Comparison of ENCODE assay signal across 15 cellular contexts in the genomic region with DNA sequence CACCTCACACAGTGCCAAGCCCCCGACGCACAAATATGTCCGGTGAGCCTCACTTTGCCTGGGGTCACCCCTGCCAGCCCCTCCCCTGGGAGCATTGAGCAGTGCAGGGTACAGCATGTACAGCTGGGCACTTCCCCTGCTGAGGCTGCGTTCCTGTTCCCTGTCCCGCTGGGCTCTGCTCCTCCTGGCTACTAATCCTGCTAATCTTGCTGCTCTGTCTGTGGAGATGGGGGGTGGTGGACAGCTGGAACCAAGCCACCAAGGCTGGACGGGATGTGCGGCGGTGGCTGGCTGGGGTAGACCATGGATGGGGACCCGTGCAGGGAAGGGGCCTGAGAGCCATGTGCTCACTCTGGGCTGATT. TPM values are rescaled to one million over a fixed set of nuclear protein-coding genes. Genes with fewer than 3 reads are reported as not detected.
DNase-seq lines count a peak whose midpoint lies in the region; ATAC-seq, FAIRE-seq and TF ChIP-seq lines count a peak whose summit lies in the region.
"Had no signal": no experiment of that assay in that cellular context is flagged by ENCODE, and none has a peak within 500 bp of the region (broad histone marks: within the 10 kb centered on the region; RNA-seq: fewer than 3 reads in every experiment).

No MANE protein-coding gene starts in this region.

- peaks cover 46% of the 10 kb centered on the region for H3K36me3 Mint-ChIP-seq in CD8-positive, alpha-beta T cell
- peaks cover 11% of the 10 kb centered on the region for H3K36me3 Mint-ChIP-seq in astrocyte (ENCODE audit: low read depth, unreplicated experiment)
- peaks cover 15% of the 10 kb centered on the region for H3K36me3 Mint-ChIP-seq in T-helper 2 cell treated with Interferon-gamma antibody and Interleukin-4, amounts not matched to agents 5 μg/mL and 100 μg/mL, for 36 hours (ENCODE audit: low read depth)

- no peaks in the 10 kb centered on the region for H3K9me3 Mint-ChIP-seq in CD8-positive, alpha-beta T cell
- H3K9me3 Mint-ChIP-seq in astrocyte (ENCODE audit: unreplicated experiment) = no peaks in the 10 kb centered on the region
- H3K9me3 Mint-ChIP-seq in T-helper 2 cell treated with Interferon-gamma antibody and Interleukin-4, amounts not matched to agents 5 μg/mL and 100 μg/mL, for 36 hours = no peaks in the 10 kb centered on the region
- H3K9me3 Mint-ChIP-seq: activated T-cell treated with anti-CD3 and anti-CD28 coated beads, Interleukin-2, amount 50 U/mL, for 72 hours had no signal

- H4K20me1 ChIP-seq in astrocyte (ENCODE audit: insufficient read depth, low read length) = peaks cover 32% of the 10 kb centered on the region

- FAIRE-seq in astrocyte (lab: Jason Lieb, UNC) = no peak
- FAIRE-seq: GM12892, pancreas had no signal

- no peak overlapping the region for H2AFZ ChIP-seq in astrocyte (ENCODE audit: low read depth, low read length)

- CTCF ChIA-PET in CD8-positive, alpha-beta T cell (lab: Charles Lee) = interaction anchor here (1.7 kb wide), 1 partner anchor 7 kb away, joined by 8 read pairs; the partner anchor contains the start of gene PNMT

- no peak for ATAC-seq in CD8-positive, alpha-beta T cell
- no peak for ATAC-seq in HG02588 (IDR thresholded peaks at IDR 0.05; ENCODE audit: unreplicated experiment)
- ATAC-seq: activated CD4-positive, alpha-beta T cell treated with anti-CD3 and anti-CD28 coated beads for 36 hours; activated T-cell treated with anti-CD3 and anti-CD28 coated beads, Interleukin-2, amount 50 U/mL, for 72 hours; left lung; pancreas; SK-N-SH treated with all-trans-retinoic acid at 6 μM for 48 hours had no signal

- no peak for DNase-seq in CD8-positive, alpha-beta T cell
- DNase-seq in astrocyte (ENCODE audit: low read depth) (no peak), MV-4-11 (lab: John Stamatoyannopoulos, UW) (no peak)
- no peak for DNase-seq in T-helper 2 cell treated with Interferon-gamma antibody and Interleukin-4, amounts not matched to agents 5 μg/mL and 100 μg/mL, for 36 hours (ENCODE audit: low spot score)
- DNase-seq: activated CD4-positive, alpha-beta T cell treated with anti-CD3 and anti-CD28 coated beads for 36 hours; activated T-cell treated with anti-CD3 and anti-CD28 coated beads, Interleukin-2, amount 50 U/mL, for 72 hours; DND-41; left lung had no signal

- H3K27ac Mint-ChIP-seq in CD8-positive, alpha-beta T cell = peak overlapping the region; percentile 92
- peak overlapping the region; percentile 53 for H3K27ac Mint-ChIP-seq in astrocyte (ENCODE audit: unreplicated experiment)
- no peak overlapping the region for H3K27ac Mint-ChIP-seq in T-helper 2 cell treated with Interferon-gamma antibody and Interleukin-4, amounts not matched to agents 5 μg/mL and 100 μg/mL, for 36 hours
- H3K27ac Mint-ChIP-seq: activated CD4-positive, alpha-beta T cell treated with anti-CD3 and anti-CD28 coated beads for 36 hours; activated T-cell treated with anti-CD3 and anti-CD28 coated beads, Interleukin-2, amount 50 U/mL, for 72 hours had no signal

- no peak overlapping the region for H3K4me2 ChIP-seq in astrocyte (ENCODE audit: low read length)

- H3K9me3 ChIP-seq in CD8-positive, alpha-beta T cell (ENCODE audit: low read length) = no peaks in the 10 kb centered on the region
- H3K9me3 ChIP-seq in astrocyte (ENCODE audit: insufficient read depth, low read depth, low read length) (no peaks in the 10 kb centered on the region), mucosa of stomach (ENCODE audit: control insufficient read depth, low read length) (no peaks in the 10 kb centered on the region)
- H3K9me3 ChIP-seq: left lung, pancreas had no signal

- peaks cover 43% of the 10 kb centered on the region for H3K4me1 ChIP-seq in CD8-positive, alpha-beta T cell (ENCODE audit: insufficient read depth, low read length)
- no peaks in the 10 kb centered on the region for H3K4me1 ChIP-seq in astrocyte (ENCODE audit: insufficient read depth, low read length)
- peaks cover 44% of the 10 kb centered on the region for H3K4me1 ChIP-seq in mucosa of stomach (ENCODE audit: control insufficient read depth, insufficient read depth, low read length)
- H3K4me1 ChIP-seq: pancreas had no signal

- peaks cover 21% of the 10 kb centered on the region for H3K36me3 ChIP-seq in CD8-positive, alpha-beta T cell (ENCODE audit: insufficient read depth, low read length)
- no peaks in the 10 kb centered on the region for H3K36me3 ChIP-seq in astrocyte (ENCODE audit: insufficient read depth, low read length)
- H3K36me3 ChIP-seq in mucosa of stomach (ENCODE audit: control insufficient read depth, insufficient read depth, low read length) = peaks cover 6% of the 10 kb centered on the region

- H3K4me3 ChIP-seq in CD8-positive, alpha-beta T cell (ENCODE audit: low read depth, low read length) = no peak overlapping the region
- H3K4me3 ChIP-seq in astrocyte (ENCODE audit: insufficient read depth, low read depth, low read length) (no peak overlapping the region), mucosa of stomach (ENCODE audit: low read length) (no peak overlapping the region)
- H3K4me3 ChIP-seq: left lung, pancreas had no signal

- H3K9ac ChIP-seq in astrocyte (ENCODE audit: low read length) (no peak overlapping the region), mucosa of stomach (ENCODE audit: low read length) (peak overlapping the region; percentile 23)

- no peaks in the 10 kb centered on the region for H3K79me2 ChIP-seq in astrocyte (ENCODE audit: insufficient read depth, low read length)

- H3K27me3 ChIP-seq in CD8-positive, alpha-beta T cell (ENCODE audit: insufficient read depth, low read length) = no peaks in the 10 kb centered on the region
- H3K27me3 ChIP-seq in astrocyte (ENCODE audit: insufficient read depth, low read length) (peaks cover under 1% of the 10 kb centered on the region), mucosa of stomach (ENCODE audit: control insufficient read depth, insufficient read depth, low read length) (peaks cover 11% of the 10 kb centered on the region)
- H3K27me3 ChIP-seq: pancreas had no signal

- no peak for TF ChIP-seq CTCF in CD8-positive, alpha-beta T cell (IDR thresholded peaks at IDR 0.05)
- TF ChIP-seq CTCF in astrocyte (IDR thresholded peaks at IDR 0.05; ENCODE audit: insufficient read depth, low read depth, low read length) = no peak

- peak overlapping the region; percentile 54 for H3K4me3 Mint-ChIP-seq in CD8-positive, alpha-beta T cell
- H3K4me3 Mint-ChIP-seq in astrocyte (ENCODE audit: unreplicated experiment) = no peak overlapping the region
- no peak overlapping the region for H3K4me3 Mint-ChIP-seq in T-helper 2 cell treated with Interferon-gamma antibody and Interleukin-4, amounts not matched to agents 5 μg/mL and 100 μg/mL, for 36 hours
- H3K4me3 Mint-ChIP-seq: activated CD4-positive, alpha-beta T cell treated with anti-CD3 and anti-CD28 coated beads for 36 hours; activated T-cell treated with anti-CD3 and anti-CD28 coated beads, Interleukin-2, amount 50 U/mL, for 72 hours had no signal

- H3K27ac ChIP-seq in CD8-positive, alpha-beta T cell (ENCODE audit: low read depth, low read length) = no peak overlapping the region
- H3K27ac ChIP-seq in astrocyte (ENCODE audit: low read depth, low read length) = no peak overlapping the region
- H3K27ac ChIP-seq: pancreas had no signal

- peaks cover 33% of the 10 kb centered on the region for H3K4me1 Mint-ChIP-seq in CD8-positive, alpha-beta T cell (ENCODE audit: low read depth)
- peaks cover 6% of the 10 kb centered on the region for H3K4me1 Mint-ChIP-seq in astrocyte (ENCODE audit: low read depth, unreplicated experiment)
- no peaks in the 10 kb centered on the region for H3K4me1 Mint-ChIP-seq in T-helper 2 cell treated with Interferon-gamma antibody and Interleukin-4, amounts not matched to agents 5 μg/mL and 100 μg/mL, for 36 hours (ENCODE audit: low read depth)

- no peaks in the 10 kb centered on the region for H3K27me3 Mint-ChIP-seq in CD8-positive, alpha-beta T cell (ENCODE audit: low read depth)
- H3K27me3 Mint-ChIP-seq in astrocyte (ENCODE audit: low read depth, unreplicated experiment) = peaks cover 2% of the 10 kb centered on the region
- H3K27me3 Mint-ChIP-seq in T-helper 2 cell treated with Interferon-gamma antibody and Interleukin-4, amounts not matched to agents 5 μg/mL and 100 μg/mL, for 36 hours (ENCODE audit: low read depth) = peaks cover 2% of the 10 kb centered on the region
- H3K27me3 Mint-ChIP-seq: activated CD4-positive, alpha-beta T cell treated with anti-CD3 and anti-CD28 coated beads for 36 hours had no signal

- POLR2A ChIA-PET in CD8-positive, alpha-beta T cell (lab: Charles Lee) = no interaction called here

- intact Hi-C loops in CD8-positive, alpha-beta T cell (cut with DNase I, micrococcal nuclease) = no loop called here

RNA-seq across cellular contexts. Expression of gene TCAP, which starts 4.1 kb away (rescaled TPM):
- 1 to 10 TPM; 4.2 to 5.2 TPM for total RNA-seq in CD8-positive, alpha-beta T cell
- 0.98 and 1.4 TPM in 2 replicates for total RNA-seq in astrocyte

RNA-seq across cellular contexts. Expression of gene PNMT, which starts 7.2 kb away (rescaled TPM):
- under 1 TPM in 1 of 2 experiments, not detected in 1; 0.43 TPM for total RNA-seq in CD8-positive, alpha-beta T cell
- 0.59 and 1.5 TPM in 2 replicates for total RNA-seq in astrocyte
- total RNA-seq: activated CD4-positive, alpha-beta T cell treated with anti-CD3 and anti-CD28 coated beads for 36 hours; H4; MCF 10A had no signal

RNA-seq across cellular contexts. Expression of gene STARD3, which starts 24.1 kb away (rescaled TPM):
- total RNA-seq in CD8-positive, alpha-beta T cell = 100 to 1,000 TPM; 102 to 118 TPM
- 51.2 and 62.1 TPM in 2 replicates for total RNA-seq in astrocyte

RNA-seq across cellular contexts. Expression of gene PGAP3, which starts 26.8 kb away (rescaled TPM):
- total RNA-seq in CD8-positive, alpha-beta T cell = 10 to 100 TPM; 20.9 to 22.6 TPM
- 12.2 and 15.6 TPM in 2 replicates for total RNA-seq in astrocyte

RNA-seq across cellular contexts. Expression of gene PPP1R1B, which starts 34.3 kb away (rescaled TPM):
- not detected for total RNA-seq in CD8-positive, alpha-beta T cell
- 0.26 and 0.39 TPM in 2 replicates for total RNA-seq in astrocyte
- total RNA-seq: activated T-cell treated with anti-CD3 and anti-CD28 coated beads, Interleukin-2, amount 50 U/mL, for 72 hours; H4; MCF 10A had no signal
